Comparison of ENCODE assay signal across 20 cellular contexts in genomic region chr1:7405844-7406500, GRCh38.
DNase-seq lines count a peak whose midpoint lies in the region; ATAC-seq and TF ChIP-seq lines count a peak whose summit lies in the region.
"Had no signal": no experiment of that assay in that cellular context is flagged by ENCODE, and none has a peak within 500 bp of the region (broad histone marks: within the 10 kb centered on the region; RNA-seq: fewer than 3 reads in every experiment).

No MANE protein-coding gene starts in this region.

- H3K23me2 ChIP-seq in H9 (ENCODE audit: insufficient read length, low read depth, low read length, poor library complexity, severe bottlenecking) = no peaks in the 10 kb centered on the region

- H3K4ac ChIP-seq in H9 (ENCODE audit: low read depth, low read length) = no peak overlapping the region

- H3T11ph ChIP-seq in H9 (ENCODE audit: low read length) = no peak overlapping the region

- peak; percentile 19 for TF ChIP-seq CTCF in GM06990 (IDR thresholded peaks at IDR 0.05; ENCODE audit: insufficient read depth, low read length, poor library complexity, severe bottlenecking)
- no peak for TF ChIP-seq CTCF in H9 (conservative IDR thresholded peaks at IDR 0.05)
- no peak for TF ChIP-seq CTCF in esophagus muscularis mucosa (IDR thresholded peaks at IDR 0.05)
- TF ChIP-seq CTCF in omental fat pad (IDR thresholded peaks at IDR 0.05) = no peak
- TF ChIP-seq CTCF in A673 (conservative IDR thresholded peaks at IDR 0.05; ENCODE audit: low read depth, low read length) = no peak

- no peaks in the 10 kb centered on the region for H3K79me1 ChIP-seq in H9 (ENCODE audit: insufficient read depth, low read depth, low read length, poor library complexity, severe bottlenecking)

- no peak for TF ChIP-seq EP300 in esophagus muscularis mucosa (IDR thresholded peaks at IDR 0.05)

- CTCF ChIA-PET in T-cell (lab: Charles Lee) = no interaction called here
- CTCF ChIA-PET in A673 (lab: Charles Lee) = no interaction called here

- H2BK15ac ChIP-seq in H9 (ENCODE audit: low read depth, low read length) = no peak overlapping the region

- BruUV-seq in A673 (replicated peaks; lab: Mats Ljungman, UMichigan) = no TSS peak

- no peak overlapping the region for H2AK5ac ChIP-seq in H9 (ENCODE audit: insufficient read length, low read length)

- H4K5ac ChIP-seq in H9 (ENCODE audit: insufficient read length, low read depth, low read length) = no peak overlapping the region

- H2BK5ac ChIP-seq in H9 (ENCODE audit: insufficient read length, low read length) = no peak overlapping the region

- no peaks in the 10 kb centered on the region for H3K27me3 ChIP-seq in GM06990 (replicated peaks; ENCODE audit: control insufficient read depth, insufficient read depth, low read length)
- no peaks in the 10 kb centered on the region for H3K27me3 ChIP-seq in H9 (ENCODE audit: insufficient read depth, low read length)
- H3K27me3 ChIP-seq in esophagus muscularis mucosa = no peaks in the 10 kb centered on the region
- no peaks in the 10 kb centered on the region for H3K27me3 ChIP-seq in A673 (replicated peaks; ENCODE audit: insufficient read depth, low read depth, low read length, poor library complexity)
- H3K27me3 ChIP-seq: gastroesophageal sphincter had no signal

- no peaks in the 10 kb centered on the region for H3K9me3 ChIP-seq in H9 (ENCODE audit: control insufficient read depth, low read depth, low read length)
- no peaks in the 10 kb centered on the region for H3K9me3 ChIP-seq in esophagus muscularis mucosa
- no peaks in the 10 kb centered on the region for H3K9me3 ChIP-seq in A673 (ENCODE audit: low read depth, low read length, poor library complexity, severe bottlenecking)
- H3K9me3 ChIP-seq: gastroesophageal sphincter, lower lobe of right lung had no signal

- H3K9me3 Mint-ChIP-seq in H9 (no peaks in the 10 kb centered on the region; a peak in 1 of 5 replicates), T-cell (no peaks in the 10 kb centered on the region)
- H3K9me3 Mint-ChIP-seq: activated naive CD4-positive, alpha-beta T cell treated with anti-CD3 and anti-CD28 coated beads for 36 hours; activated T-cell treated with anti-CD3 and anti-CD28 coated beads, Interleukin-2, amount 50 U/mL, for 4 hours; neural crest cell had no signal

- no peak overlapping the region for H4K91ac ChIP-seq in H9 (ENCODE audit: insufficient read length, low read depth, low read length)

- no peak overlapping the region for H2AFZ ChIP-seq in H9 (ENCODE audit: low read length)

- no peak overlapping the region for H3K56ac ChIP-seq in H9 (ENCODE audit: insufficient read length, low read depth, low read length)

- no peak overlapping the region for H2BK12ac ChIP-seq in H9 (ENCODE audit: insufficient read length, low read depth, low read length)

- ATAC-seq in omental fat pad (ENCODE audit: low FRiP score) = no peak
- no peak for ATAC-seq in T-cell (replicated peaks in 1 of 4)
- ATAC-seq: activated T-cell treated with anti-CD3 and anti-CD28 coated beads, Interleukin-2, amount 50 U/mL, for 4 hours; gastroesophageal sphincter; lower lobe of right lung; WTC11 had no signal

- no peaks in the 10 kb centered on the region for H3K36me3 ChIP-seq in GM06990 (ENCODE audit: control insufficient read depth, insufficient read depth, low read length)
- H3K36me3 ChIP-seq in esophagus muscularis mucosa = no peaks in the 10 kb centered on the region
- H3K36me3 ChIP-seq in A673 (ENCODE audit: insufficient read depth, low read length, poor library complexity, severe bottlenecking) = no peaks in the 10 kb centered on the region
- H3K36me3 ChIP-seq: gastroesophageal sphincter, lower lobe of right lung had no signal

- TF ChIP-seq POLR2A in esophagus muscularis mucosa (IDR thresholded peaks at IDR 0.05; ENCODE audit: low read depth) = no peak

- no peaks in the 10 kb centered on the region for H4K20me1 ChIP-seq in H9 (ENCODE audit: control insufficient read depth, insufficient read depth, insufficient read length)

- H3K27ac Mint-ChIP-seq in H9 = peak overlapping the region in 2 of 3 experiments; percentile 28 to 62; a peak in 2 of 7 replicates
- H3K27ac Mint-ChIP-seq in T-cell = no peak overlapping the region
- H3K27ac Mint-ChIP-seq: activated naive CD4-positive, alpha-beta T cell treated with anti-CD3 and anti-CD28 coated beads for 36 hours; progenitor cell of endocrine pancreas had no signal

- H3K4me1 ChIP-seq in H9 (ENCODE audit: insufficient read depth, low read length) (peaks cover 2% of the 10 kb centered on the region; the same call in 1 of the 2 replicates), esophagus muscularis mucosa (peaks cover 0 to 10% (median 4%) of the 10 kb centered on the region in 4 donors), A673 (ENCODE audit: insufficient read depth, low read length, poor library complexity, severe bottlenecking) (no peaks in the 10 kb centered on the region)
- H3K4me1 ChIP-seq: lower lobe of right lung had no signal

- H3K79me2 ChIP-seq in H9 (ENCODE audit: insufficient read depth, low read length) = no peaks in the 10 kb centered on the region

- H4K8ac ChIP-seq in H9 (replicated peaks; ENCODE audit: insufficient read length, low read depth, low read length) = no peak overlapping the region

- H3K27me3 Mint-ChIP-seq in H9 (ENCODE audit: low read depth) (peaks cover 2% of the 10 kb centered on the region; the same call in 1 of the 2 replicates), T-cell (peaks cover 7 to 23% of the 10 kb centered on the region in 2 donors)
- H3K27me3 Mint-ChIP-seq: progenitor cell of endocrine pancreas had no signal

- no peak for DNase-seq in GM06990 (ENCODE audit: extremely low read depth, insufficient read length)
- DNase-seq in H9 = peak; percentile 15
- peak; percentile 89 for DNase-seq in esophagus muscularis mucosa (ENCODE audit: extremely low spot score)
- peak; percentile 6 for DNase-seq in stimulated activated CD8-positive, alpha-beta memory T cell treated with anti-CD3 and anti-CD28 coated beads, Interleukin-4, amount 100 ng/mL, for 48 hours
- DNase-seq in omental fat pad (ENCODE audit: low spot score) = no peak
- DNase-seq in T-cell = no peak
- DNase-seq in A673 (ENCODE audit: low spot score) = no peak
- DNase-seq: activated CD4-positive, alpha-beta T cell treated with anti-CD3 and anti-CD28 coated beads, Interleukin-2, amount 50 U/mL, for 4 hours; activated naive CD4-positive, alpha-beta T cell treated with anti-CD3 and anti-CD28 coated beads for 36 hours; activated T-cell treated with anti-CD3 and anti-CD28 coated beads, Interleukin-2, amount 50 U/mL, for 4 hours; cortex of kidney; IMR-90; lower lobe of right lung; NCI-H1092; substantia nigra; T1000 had no signal

- H3K18ac ChIP-seq in H9 (ENCODE audit: insufficient read length, low read depth, low read length) = no peak overlapping the region

- no peak overlapping the region for H2BK20ac ChIP-seq in H9 (ENCODE audit: low read depth, low read length, poor library complexity, severe bottlenecking)

- no peak overlapping the region for H3K4me3 Mint-ChIP-seq in H9
- H3K4me3 Mint-ChIP-seq in T-cell = no peak overlapping the region
- H3K4me3 Mint-ChIP-seq: activated naive CD4-positive, alpha-beta T cell treated with anti-CD3 and anti-CD28 coated beads for 36 hours; activated T-cell treated with anti-CD3 and anti-CD28 coated beads, Interleukin-2, amount 50 U/mL, for 4 hours; neural crest cell; WTC11 had no signal

- intact Hi-C loops in esophagus muscularis mucosa (cut with DNase I) (no loop called here), A673 (cut with micrococcal nuclease; ENCODE audit: unreplicated experiment) (no loop called here)

- H3K27ac ChIP-seq in H9 (ENCODE audit: insufficient read length, low read depth, low read length) = no peak overlapping the region
- no peak overlapping the region for H3K27ac ChIP-seq in esophagus muscularis mucosa (replicated peaks in 1 of 4)
- H3K27ac ChIP-seq in A673 (ENCODE audit: low read depth, low read length, poor library complexity, severe bottlenecking) = no peak overlapping the region
- H3K27ac ChIP-seq: gastroesophageal sphincter, lower lobe of right lung had no signal

- no peak overlapping the region for H3K4me3 ChIP-seq in GM06990 (replicated peaks; ENCODE audit: low read depth, low read length)
- H3K4me3 ChIP-seq in esophagus muscularis mucosa = no peak overlapping the region
- no peak overlapping the region for H3K4me3 ChIP-seq in A673 (ENCODE audit: low read depth, low read length, poor library complexity, severe bottlenecking)
- H3K4me3 ChIP-seq: gastroesophageal sphincter, lower lobe of right lung had no signal

- H3K23ac ChIP-seq in H9 (ENCODE audit: insufficient read length, low read depth, low read length) = no peak overlapping the region

- POLR2A ChIA-PET in T-cell (lab: Charles Lee) (no interaction called here), A673 (lab: Charles Lee; ENCODE audit: low non-redundant PET) (no interaction called here)

- H2BK120ac ChIP-seq in H9 (ENCODE audit: low read depth, low read length, poor library complexity, severe bottlenecking) = no peak overlapping the region

- no CpG with 5 or more reads among the region's 9 CpGs for WGBS in H9 (ENCODE audit: extremely low coverage, insufficient read length, low lambda C conversion rate)
- WGBS in esophagus muscularis mucosa = 98% methylated on average over 9 of the region's 9 CpGs

- no peak overlapping the region for H3K4me2 ChIP-seq in H9 (ENCODE audit: insufficient read depth, insufficient read length, low read length)

- H3K4me1 Mint-ChIP-seq in H9 (peaks cover 33 to 34% of the 10 kb centered on the region in 2 experiments), T-cell (no peaks in the 10 kb centered on the region)
- H3K4me1 Mint-ChIP-seq: neural crest cell had no signal

- no peak overlapping the region for H3K14ac ChIP-seq in H9 (ENCODE audit: insufficient read depth, low read length)

- H3K36me3 Mint-ChIP-seq in H9 (ENCODE audit: insufficient read depth in 1 of 3, low read depth in 3 of 3) (no peaks in the 10 kb centered on the region), T-cell (no peaks in the 10 kb centered on the region)

- H3K9ac ChIP-seq in H9 (ENCODE audit: extremely low read depth, insufficient read length, low read length) = no peak overlapping the region

Comparison
In these comparisons a context has a peak if more than half of its experiments do, and no peak if none do; other contexts are left out.
1. DNase-seq: peak in H9 (single experiment), esophagus muscularis mucosa (single experiment) and stimulated activated CD8-positive, alpha-beta memory T cell treated with anti-CD3 and anti-CD28 coated beads, Interleukin-4, amount 100 ng/mL, for 48 hours (single experiment); none in GM06990 (single experiment), omental fat pad (single experiment), T-cell (0 of 34) and A673 (single experiment).
2. H3K27ac Mint-ChIP-seq: peak in H9 (2 of 3); none in T-cell (0 of 2).